In the genomic region with DNA sequence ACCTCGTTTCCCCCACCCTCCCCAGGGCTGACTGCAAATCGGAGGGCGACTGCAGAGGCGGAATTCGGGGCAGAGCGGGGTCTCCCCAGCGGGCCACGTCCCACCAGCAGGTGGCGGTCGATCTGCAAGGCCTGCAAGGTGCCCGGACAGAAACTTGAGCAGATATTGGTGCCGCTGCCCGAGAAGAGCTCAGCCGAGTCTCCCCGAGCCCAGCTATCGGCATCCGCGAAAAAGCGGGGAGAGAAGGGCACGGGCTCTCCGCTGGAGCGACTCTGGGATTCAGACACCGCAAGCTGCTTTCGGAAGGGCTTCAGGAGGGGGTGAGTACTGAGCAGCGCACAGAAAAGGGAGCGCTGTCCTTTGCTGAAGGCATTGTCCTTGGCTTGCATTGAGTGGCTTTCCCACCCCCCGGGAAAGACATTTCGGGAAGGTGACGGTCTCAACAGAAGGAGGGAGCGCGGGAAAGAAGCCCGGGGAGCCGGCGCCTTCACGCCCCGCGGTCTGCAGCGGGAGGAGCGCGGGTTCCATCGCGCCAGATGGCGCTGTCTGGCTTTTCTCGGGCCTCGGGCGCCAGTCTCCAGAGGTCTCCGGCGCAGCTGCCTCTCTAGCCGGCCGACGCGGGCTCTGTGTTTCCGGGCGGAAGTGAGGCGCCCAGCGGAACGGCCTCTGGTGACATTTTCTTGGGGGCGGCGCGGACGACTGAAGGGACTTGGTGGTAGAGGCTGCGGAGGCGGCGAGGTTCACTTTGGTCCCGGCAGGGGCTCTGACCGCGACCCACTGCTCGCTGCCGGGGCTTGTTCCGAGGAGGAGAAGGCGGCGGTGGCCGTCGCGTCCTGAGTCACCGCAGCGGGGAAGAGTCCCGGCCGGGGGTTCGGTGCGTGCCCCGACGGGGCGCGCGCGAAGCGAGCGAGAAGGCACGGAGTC, we compare ENCODE assay signal across 1 cellular context.
TF ChIP-seq lines count a peak whose summit lies in the region.

No MANE protein-coding gene starts in this region.

TF ChIP-seq in K562, 482 proteins besides CTCF, POLR2A, EP300 and RAD21 (continued from another document):
- TF ChIP-seq MYC (IDR thresholded peaks at IDR 0.05; ENCODE audit: low read depth, low read length), result peak; percentile 49
- TF ChIP-seq MYC (CRISPR knock-in tag; IDR thresholded peaks at IDR 0.05; ENCODE audit: borderline replicate concordance, low read depth), result no peak
- TF ChIP-seq ZSCAN29 (IDR thresholded peaks at IDR 0.05), result no peak
- TF ChIP-seq NFYB (IDR thresholded peaks at IDR 0.05; ENCODE audit: extremely low read depth, insufficient read length), result no peak
